ENCODE assay signal across 26 cellular contexts in genomic region chr6:153941768-153942167, GRCh38.
DNase-seq lines count a peak whose midpoint lies in the region; ATAC-seq and TF ChIP-seq lines count a peak whose summit lies in the region.
"Had no signal": no experiment of that assay in that cellular context is flagged by ENCODE, and none has a peak within 500 bp of the region (broad histone marks: within the 10 kb centered on the region; RNA-seq: fewer than 3 reads in every experiment).

No MANE protein-coding gene starts in this region.

- no peaks in the 10 kb centered on the region for H3K27me3 ChIP-seq in BE2C
- H3K27me3 ChIP-seq: esophagus muscularis mucosa, Peyer's patch, upper lobe of left lung had no signal

- TF ChIP-seq CTCF in BE2C (IDR thresholded peaks at IDR 0.05; ENCODE audit: low read depth, low read length) = no peak

- H3K4me3 Mint-ChIP-seq in activated naive CD4-positive, alpha-beta T cell treated with anti-CD3 and anti-CD28 coated beads, Interleukin-2, amount 10 ng/mL, durations not matched to agents 7 days and 5 days = no peak overlapping the region
- H3K4me3 Mint-ChIP-seq: activated CD4-positive, alpha-beta memory T cell treated with anti-CD3 and anti-CD28 coated beads, Interleukin-2, amount 10 ng/mL, durations not matched to agents 7 days and 5 days; natural killer cell; T-helper 2 cell treated with Interferon-gamma antibody and Interleukin-4, amounts not matched to agents 5 μg/mL and 100 μg/mL, for 36 hours had no signal

- no peaks in the 10 kb centered on the region for H3K4me1 Mint-ChIP-seq in activated naive CD4-positive, alpha-beta T cell treated with anti-CD3 and anti-CD28 coated beads, Interleukin-2, amount 10 ng/mL, durations not matched to agents 7 days and 5 days
- H3K4me1 Mint-ChIP-seq: activated CD4-positive, alpha-beta memory T cell treated with anti-CD3 and anti-CD28 coated beads, Interleukin-2, amount 10 ng/mL, durations not matched to agents 7 days and 5 days; natural killer cell had no signal

- CTCF ChIA-PET in activated naive CD4-positive, alpha-beta T cell treated with anti-CD3 and anti-CD28 coated beads, Interleukin-2, amount 10 ng/mL, durations not matched to agents 7 days and 5 days (lab: Charles Lee) = no interaction called here

- no peaks in the 10 kb centered on the region for H3K4me1 ChIP-seq in BE2C
- H3K4me1 ChIP-seq: esophagus muscularis mucosa, lower lobe of right lung, Peyer's patch, upper lobe of left lung had no signal

- peak; percentile 32 for DNase-seq in BE2C
- peak; percentile 10 for DNase-seq in HuH-7.5 (ENCODE audit: low spot score)
- DNase-seq in left kidney (ENCODE audit: low read depth, low spot score) = peak; percentile 32
- no peak for DNase-seq in activated naive CD4-positive, alpha-beta T cell treated with anti-CD3 and anti-CD28 coated beads, Interleukin-2, amount 10 ng/mL, durations not matched to agents 7 days and 5 days
- no peak for DNase-seq in NAMALWA (ENCODE audit: low spot score)
- no peak for DNase-seq in OCI-M2 (lab: John Stamatoyannopoulos, UW; ENCODE audit: unreplicated experiment)
- DNase-seq in hepatic stellate cell (ENCODE audit: low spot score) = no peak
- DNase-seq: activated CD4-positive, alpha-beta memory T cell treated with anti-CD3 and anti-CD28 coated beads, Interleukin-2, amount 10 ng/mL, durations not matched to agents 7 days and 5 days; activated CD4-positive, CD25-positive, alpha-beta regulatory T cell treated with anti-CD3 and anti-CD28 coated beads, Interleukin-2, amount 50 U/mL, for 72 hours; activated CD8-positive, alpha-beta memory T cell treated with anti-CD3 and anti-CD28 coated beads, Interleukin-2, amount 50 U/mL, for 4 hours; activated naive CD4-positive, alpha-beta T cell; cerebellar nuclear complex; foreskin fibroblast; lower lobe of right lung; midbrain; natural killer cell; NCI-H1436; NCI-H2081; SHP77 treated with DMSO at 0.1 percent for 48 hours; stimulated activated CD4-positive, alpha-beta T cell treated with anti-CD3 and anti-CD28 coated beads, Interleukin-15, amount 100 ng/mL, for 24 hours; stimulated activated CD4-positive, alpha-beta T cell treated with anti-CD3 and anti-CD28 coated beads, Interleukin-4, amount 100 ng/mL, for 4 hours; upper lobe of left lung had no signal

- no peaks in the 10 kb centered on the region for H3K36me3 Mint-ChIP-seq in activated naive CD4-positive, alpha-beta T cell treated with anti-CD3 and anti-CD28 coated beads, Interleukin-2, amount 10 ng/mL, durations not matched to agents 7 days and 5 days
- H3K36me3 Mint-ChIP-seq: natural killer cell had no signal

- no peaks in the 10 kb centered on the region for H3K27me3 Mint-ChIP-seq in activated naive CD4-positive, alpha-beta T cell treated with anti-CD3 and anti-CD28 coated beads, Interleukin-2, amount 10 ng/mL, durations not matched to agents 7 days and 5 days
- H3K27me3 Mint-ChIP-seq: activated CD4-positive, alpha-beta memory T cell treated with anti-CD3 and anti-CD28 coated beads, Interleukin-2, amount 10 ng/mL, durations not matched to agents 7 days and 5 days had no signal

- H3K4me3 ChIP-seq in BE2C (ENCODE audit: low read depth, low read length) = no peak overlapping the region
- H3K4me3 ChIP-seq: esophagus muscularis mucosa, lower lobe of right lung, Peyer's patch, upper lobe of left lung had no signal

- no peaks in the 10 kb centered on the region for H3K36me3 ChIP-seq in BE2C
- H3K36me3 ChIP-seq: esophagus muscularis mucosa, lower lobe of right lung, Peyer's patch, upper lobe of left lung had no signal

- no peaks in the 10 kb centered on the region for H3K9me3 Mint-ChIP-seq in activated naive CD4-positive, alpha-beta T cell treated with anti-CD3 and anti-CD28 coated beads, Interleukin-2, amount 10 ng/mL, durations not matched to agents 7 days and 5 days
- H3K9me3 Mint-ChIP-seq: activated CD4-positive, alpha-beta memory T cell treated with anti-CD3 and anti-CD28 coated beads, Interleukin-2, amount 10 ng/mL, durations not matched to agents 7 days and 5 days; T-helper 2 cell treated with Interferon-gamma antibody and Interleukin-4, amounts not matched to agents 5 μg/mL and 100 μg/mL, for 36 hours had no signal

- H3K27ac Mint-ChIP-seq in activated naive CD4-positive, alpha-beta T cell treated with anti-CD3 and anti-CD28 coated beads, Interleukin-2, amount 10 ng/mL, durations not matched to agents 7 days and 5 days = no peak overlapping the region
- H3K27ac Mint-ChIP-seq: activated CD4-positive, alpha-beta memory T cell treated with anti-CD3 and anti-CD28 coated beads, Interleukin-2, amount 10 ng/mL, durations not matched to agents 7 days and 5 days; natural killer cell; T-helper 2 cell treated with Interferon-gamma antibody and Interleukin-4, amounts not matched to agents 5 μg/mL and 100 μg/mL, for 36 hours had no signal

- H3K9me3 ChIP-seq in BE2C = no peaks in the 10 kb centered on the region
- H3K9me3 ChIP-seq: esophagus muscularis mucosa, lower lobe of right lung, Peyer's patch, upper lobe of left lung had no signal

- peak; percentile 42 for ATAC-seq in GM18870 (IDR thresholded peaks at IDR 0.05; ENCODE audit: unreplicated experiment)
- ATAC-seq: lower lobe of right lung, natural killer cell had no signal

Comparison
In these comparisons a context has a peak if more than half of its experiments do, and no peak if none do; other contexts are left out.
1. DNase-seq: peak in BE2C (single experiment), HuH-7.5 (single experiment) and left kidney (single experiment); none in activated naive CD4-positive, alpha-beta T cell treated with anti-CD3 and anti-CD28 coated beads, Interleukin-2, amount 10 ng/mL, durations not matched to agents 7 days and 5 days (single experiment), NAMALWA (single experiment), OCI-M2 (single experiment) and hepatic stellate cell (single experiment).